In genomic region chr2:17373736-17374135, GRCh38 we compare ENCODE assay signal across 20 cellular contexts.
A peak's percentile ranks its signal among the peaks of the same experiment; 100 is the strongest.
DNase-seq lines count a peak whose midpoint lies in the region; ATAC-seq and TF ChIP-seq lines count a peak whose summit lies in the region.
"Had no signal": no experiment of that assay in that cellular context is flagged by ENCODE, and none has a peak within 500 bp of the region (broad histone marks: within the 10 kb centered on the region; RNA-seq: fewer than 3 reads in every experiment).

No MANE protein-coding gene starts in this region.

- TF ChIP-seq CTCF in astrocyte of the spinal cord (IDR thresholded peaks at IDR 0.05; ENCODE audit: low read depth, low read length) = no peak

- in situ Hi-C loops in astrocyte of the spinal cord (cut with HindIII; ENCODE audit: low sequenced_read_pairs) = no loop called here

- H3K4me3 ChIP-seq in astrocyte of the spinal cord (ENCODE audit: low read depth, low read length) = no peak overlapping the region
- H3K4me3 ChIP-seq: MG63 had no signal

- DNase-seq in A172 (ENCODE audit: low spot score) = peak; percentile 68
- DNase-seq in HT1080 (ENCODE audit: low read depth) = peak; percentile 53
- peak; percentile 88 for DNase-seq in astrocyte of the spinal cord (ENCODE audit: low read depth, low spot score)
- peak; percentile 42 for DNase-seq in hepatic stellate cell (ENCODE audit: low spot score)
- no peak for DNase-seq in HuH-7.5 (ENCODE audit: low spot score)
- no peak for DNase-seq in DMS79 (lab: John Stamatoyannopoulos, UW)
- no peak for DNase-seq in HPDE6-E6E7 (ENCODE audit: extremely low spot score)
- DNase-seq: 8988T; activated CD4-positive, alpha-beta memory T cell treated with anti-CD3 and anti-CD28 coated beads, Interleukin-2, amount 10 ng/mL, durations not matched to agents 7 days and 5 days; activated naive CD8-positive, alpha-beta T cell treated with anti-CD3 and anti-CD28 coated beads for 36 hours; activated T-cell treated with anti-CD3 and anti-CD28 coated beads, Interleukin-2, amount 50 U/mL, for 48 hours; left ventricle myocardium superior; MG63; naive thymus-derived CD4-positive, alpha-beta T cell; NCI-H187; Right ventricle myocardium superior; stimulated activated naive CD4-positive, alpha-beta T cell treated with Interleukin-2 at 50 U/mL for 16 hours; T-helper 1 cell had no signal

- ATAC-seq in HG02885 (IDR thresholded peaks at IDR 0.05; ENCODE audit: poor library complexity, unreplicated experiment) = no peak
- ATAC-seq: HCT116; left ventricle myocardium superior; naive thymus-derived CD4-positive, alpha-beta T cell had no signal

Comparison
In these comparisons a context has a peak if more than half of its experiments do, and no peak if none do; other contexts are left out.
1. DNase-seq: peak in A172 (single experiment), HT1080 (single experiment), astrocyte of the spinal cord (single experiment) and hepatic stellate cell (single experiment); none in HuH-7.5 (single experiment), DMS79 (single experiment) and HPDE6-E6E7 (single experiment).